ENCODE assay signal across 14 cellular contexts in the genomic region with DNA sequence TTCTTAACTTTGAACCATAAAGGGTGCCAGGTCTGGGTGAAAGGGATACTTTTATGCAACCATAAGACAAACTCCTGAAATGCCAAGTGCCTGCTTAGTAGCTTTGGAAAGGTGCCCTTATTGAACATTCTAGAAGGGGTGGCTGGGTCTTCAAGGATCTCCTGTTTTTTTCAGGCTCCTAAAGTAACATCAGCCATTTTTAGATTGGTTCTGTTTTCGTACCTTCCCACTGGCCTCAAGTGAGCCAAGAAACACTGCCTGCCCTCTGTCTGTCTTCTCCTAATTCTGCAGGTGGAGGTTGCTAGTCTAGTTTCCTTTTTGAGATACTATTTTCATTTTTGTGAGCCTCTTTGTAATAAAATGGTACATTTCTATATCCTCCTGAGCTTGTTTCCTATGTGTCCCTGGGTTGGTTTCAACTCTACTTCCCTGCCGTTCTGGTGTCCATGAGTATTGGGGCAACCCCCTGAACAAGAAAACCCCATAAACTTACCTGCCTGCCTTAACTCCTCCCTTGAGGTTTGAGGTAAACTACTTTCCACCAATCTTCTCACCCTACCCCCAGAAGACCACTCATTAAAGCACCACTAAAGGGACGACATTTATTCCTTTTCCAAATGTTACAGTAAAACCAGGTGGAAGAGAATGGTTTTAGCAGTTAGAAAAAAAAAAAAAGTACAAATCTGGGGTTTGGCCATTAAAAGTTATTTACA. TPM values are rescaled to one million over a fixed set of nuclear protein-coding genes. Genes with fewer than 3 reads are reported as not detected.
DNase-seq lines count a peak whose midpoint lies in the region; ATAC-seq and TF ChIP-seq lines count a peak whose summit lies in the region.
"Had no signal": no experiment of that assay in that cellular context is flagged by ENCODE, and none has a peak within 500 bp of the region (broad histone marks: within the 10 kb centered on the region; RNA-seq: fewer than 3 reads in every experiment).

No MANE protein-coding gene starts in this region.

- peaks cover 27% of the 10 kb centered on the region for H4K20me1 ChIP-seq in PC-3 (ENCODE audit: low read length)

- ATAC-seq in PC-3: no peak
- ATAC-seq in stimulated activated naive B cell treated with anti-CD40 and anti-IgM and Interleukin-4, amounts not matched to agents 10 μg/mL and 1 μg/mL and 100 μg/mL, for 72 hours (replicated peaks): no peak

- POLR2A ChIA-PET in PC-3 (lab: Charles Lee; ENCODE audit: unreplicated experiment): interaction anchor here (0.6 kb wide), 1 partner anchor 618 kb away, joined by 3 read pairs; no protein-coding TSS in a partner anchor

- peak overlapping the region; percentile 3 for H3K27ac Mint-ChIP-seq in activated CD4-positive, alpha-beta T cell treated with anti-CD3 and anti-CD28 coated beads, Interleukin-2, amount 10 ng/mL, durations not matched to agents 24 days and 14 days
- peak overlapping the region; percentile 86 for H3K27ac Mint-ChIP-seq in endothelial cell (ENCODE audit: unreplicated experiment)
- peak overlapping the region; percentile 88 for H3K27ac Mint-ChIP-seq in stimulated activated naive B cell treated with anti-CD40 and anti-IgM and Interleukin-4, amounts not matched to agents 10 μg/mL and 1 μg/mL and 100 μg/mL, for 72 hours

- no peaks in the 10 kb centered on the region for H3K27me3 ChIP-seq in PC-3 (ENCODE audit: low read length)

- peaks cover 3% of the 10 kb centered on the region for H3F3A ChIP-seq in PC-3 (ENCODE audit: low read length, unreplicated experiment)

- no peaks in the 10 kb centered on the region for H3K9me3 ChIP-seq in PC-3 (ENCODE audit: low read length)
- H3K9me3 ChIP-seq: neutrophil, thoracic aorta had no signal

- TF ChIP-seq CTCF in PC-3 (conservative IDR thresholded peaks at IDR 0.05; ENCODE audit: low read depth, low read length) (no peak), endothelial cell (IDR thresholded peaks at IDR 0.05; ENCODE audit: unreplicated experiment) (no peak)

- no peak overlapping the region for H3K27ac ChIP-seq in PC-3 (ENCODE audit: low read length)
- H3K27ac ChIP-seq: neutrophil, thoracic aorta had no signal

- TSS peak; percentile 47 for BruUV-seq in PC-3 (replicated peaks; lab: Mats Ljungman, UMichigan)

- peaks cover 37% of the 10 kb centered on the region for H3K4me1 Mint-ChIP-seq in activated CD4-positive, alpha-beta T cell treated with anti-CD3 and anti-CD28 coated beads, Interleukin-2, amount 10 ng/mL, durations not matched to agents 24 days and 14 days
- H3K4me1 Mint-ChIP-seq in endothelial cell (ENCODE audit: unreplicated experiment): peaks cover 34% of the 10 kb centered on the region
- H3K4me1 Mint-ChIP-seq in stimulated activated naive B cell treated with anti-CD40 and anti-IgM and Interleukin-4, amounts not matched to agents 10 μg/mL and 1 μg/mL and 100 μg/mL, for 72 hours: peaks cover 40 to 79% of the 10 kb centered on the region in 2 donors

- no peaks in the 10 kb centered on the region for H3K9me2 ChIP-seq in PC-3 (replicated peaks; ENCODE audit: low read length)

- no peaks in the 10 kb centered on the region for H3K27me3 Mint-ChIP-seq in activated CD4-positive, alpha-beta T cell treated with anti-CD3 and anti-CD28 coated beads, Interleukin-2, amount 10 ng/mL, durations not matched to agents 24 days and 14 days
- H3K27me3 Mint-ChIP-seq in endothelial cell (ENCODE audit: unreplicated experiment): peaks cover 23% of the 10 kb centered on the region
- no peaks in the 10 kb centered on the region for H3K27me3 Mint-ChIP-seq in stimulated activated naive B cell treated with anti-CD40 and anti-IgM and Interleukin-4, amounts not matched to agents 10 μg/mL and 1 μg/mL and 100 μg/mL, for 72 hours

- no peak overlapping the region for H2AFZ ChIP-seq in PC-3 (ENCODE audit: low read length)

- intact Hi-C loops in activated CD4-positive, alpha-beta T cell treated with anti-CD3 and anti-CD28 coated beads, Interleukin-2, amount 10 ng/mL, durations not matched to agents 24 days and 14 days (cut with micrococcal nuclease): no loop called here
- intact Hi-C loops in PC-3 (cut with micrococcal nuclease): loop anchor here (5.0 kb wide), 1 partner anchor 91 kb away; no protein-coding TSS in a partner anchor
- intact Hi-C loops in posterior vena cava (cut with DNase I): no loop called here

- H3K79me2 ChIP-seq in PC-3 (ENCODE audit: low read length): peaks cover 23% of the 10 kb centered on the region

- H3K36me3 ChIP-seq in PC-3 (ENCODE audit: low read depth, low read length): peaks cover 36% of the 10 kb centered on the region

- H3K9ac ChIP-seq in PC-3 (ENCODE audit: low read length): no peak overlapping the region

- H3K4me3 Mint-ChIP-seq in activated CD4-positive, alpha-beta T cell treated with anti-CD3 and anti-CD28 coated beads, Interleukin-2, amount 10 ng/mL, durations not matched to agents 24 days and 14 days: peak overlapping the region; percentile 59
- peak overlapping the region; percentile 98 for H3K4me3 Mint-ChIP-seq in endothelial cell (ENCODE audit: unreplicated experiment)
- peak overlapping the region; percentile 88 to 93 for H3K4me3 Mint-ChIP-seq in stimulated activated naive B cell treated with anti-CD40 and anti-IgM and Interleukin-4, amounts not matched to agents 10 μg/mL and 1 μg/mL and 100 μg/mL, for 72 hours
- H3K4me3 Mint-ChIP-seq: dendritic cell treated with granulocyte-macrophage colony-stimulating factor and Interleukin-4, amounts not matched to agents 40 ng/mL and 50 ng/mL, for 4 days had no signal

- CTCF ChIA-PET in PC-3 (lab: Charles Lee): interaction anchor here (0.5 to 0.8 kb wide), 2 partner anchors 12 to 39 kb away, joined by 3 to 5 read pairs; no protein-coding TSS in a partner anchor

- no peaks in the 10 kb centered on the region for H3K9me3 Mint-ChIP-seq in activated CD4-positive, alpha-beta T cell treated with anti-CD3 and anti-CD28 coated beads, Interleukin-2, amount 10 ng/mL, durations not matched to agents 24 days and 14 days
- no peaks in the 10 kb centered on the region for H3K9me3 Mint-ChIP-seq in endothelial cell (ENCODE audit: unreplicated experiment)
- H3K9me3 Mint-ChIP-seq in stimulated activated naive B cell treated with anti-CD40 and anti-IgM and Interleukin-4, amounts not matched to agents 10 μg/mL and 1 μg/mL and 100 μg/mL, for 72 hours: no peaks in the 10 kb centered on the region
- H3K9me3 Mint-ChIP-seq: dendritic cell treated with granulocyte-macrophage colony-stimulating factor and Interleukin-4, amounts not matched to agents 40 ng/mL and 50 ng/mL, for 4 days had no signal

- peak; percentile 56 for DNase-seq in activated CD4-positive, alpha-beta T cell treated with anti-CD3 and anti-CD28 coated beads, Interleukin-2, amount 10 ng/mL, durations not matched to agents 24 days and 14 days
- DNase-seq in activated CD4-positive, alpha-beta T cell treated with anti-CD3 and anti-CD28 coated beads for 4 hours: no peak
- DNase-seq in PC-3 (no peak), endothelial cell (ENCODE audit: low spot score) (no peak), posterior vena cava (ENCODE audit: low spot score) (no peak), NCI-H1048 (lab: John Stamatoyannopoulos, UW) (no peak)
- no peak for DNase-seq in stimulated activated naive B cell treated with anti-CD40 and anti-IgM and Interleukin-4, amounts not matched to agents 10 μg/mL and 1 μg/mL and 100 μg/mL, for 72 hours
- no peak for DNase-seq in stimulated activated CD8-positive, alpha-beta memory T cell treated with anti-CD3 and anti-CD28 coated beads, Interleukin-4, amount 100 ng/mL, for 48 hours
- DNase-seq: activated T-cell treated with anti-CD3 and anti-CD28 coated beads for 4 hours; NCI-H510A; stimulated activated CD4-positive, alpha-beta T cell treated with anti-CD3 and anti-CD28 coated beads, Interleukin-1b, Interleukin-23, amount 100 ng/mL, for 48 hours had no signal

- peaks cover 52% of the 10 kb centered on the region for H3K36me3 Mint-ChIP-seq in activated CD4-positive, alpha-beta T cell treated with anti-CD3 and anti-CD28 coated beads, Interleukin-2, amount 10 ng/mL, durations not matched to agents 24 days and 14 days (ENCODE audit: low read depth)
- peaks cover 47% of the 10 kb centered on the region for H3K36me3 Mint-ChIP-seq in endothelial cell (ENCODE audit: low read depth, unreplicated experiment)
- H3K36me3 Mint-ChIP-seq in stimulated activated naive B cell treated with anti-CD40 and anti-IgM and Interleukin-4, amounts not matched to agents 10 μg/mL and 1 μg/mL and 100 μg/mL, for 72 hours: peaks cover 35 to 57% of the 10 kb centered on the region in 2 donors

- peaks cover 52% of the 10 kb centered on the region for H3K4me1 ChIP-seq in PC-3 (ENCODE audit: insufficient read depth, low read length)

- peak overlapping the region; percentile 98 for H3K4me2 ChIP-seq in PC-3 (ENCODE audit: low read length)

- peak overlapping the region; percentile 86; the same call in 1 of the 2 replicates for H3K4me3 ChIP-seq in PC-3 (ENCODE audit: low read length)
- H3K4me3 ChIP-seq: thoracic aorta had no signal

RNA-seq across cellular contexts. Expression of a gene that starts 2.6 kb away (rescaled TPM):
- total RNA-seq in activated CD4-positive, alpha-beta T cell treated with anti-CD3 and anti-CD28 coated beads, Interleukin-2, amount 10 ng/mL, durations not matched to agents 24 days and 14 days: 34.8 and 36.6 TPM in 2 replicates
- total RNA-seq in PC-3 (2014; rRNA removed): 159 and 176 TPM in 2 replicates
- total RNA-seq in endothelial cell (ENCODE audit: unreplicated experiment): 730 TPM
- 10 to 100 TPM; 40.9 to 43.9 TPM for total RNA-seq in posterior vena cava

RNA-seq across cellular contexts. Expression of a gene that starts 28.9 kb away (rescaled TPM):
- total RNA-seq in activated CD4-positive, alpha-beta T cell treated with anti-CD3 and anti-CD28 coated beads, Interleukin-2, amount 10 ng/mL, durations not matched to agents 24 days and 14 days: 4.2 and 4.4 TPM in 2 replicates
- total RNA-seq in PC-3 (2014; rRNA removed) (3.0 and 3.7 TPM in 2 replicates), endothelial cell (ENCODE audit: unreplicated experiment) (8.5 TPM), posterior vena cava (1 to 10 TPM; 4.4 to 5.4 TPM)

RNA-seq across cellular contexts. Expression of a gene that starts 28.9 kb away (rescaled TPM):
- 1.0 and 2.3 TPM in 2 replicates for total RNA-seq in activated CD4-positive, alpha-beta T cell treated with anti-CD3 and anti-CD28 coated beads, Interleukin-2, amount 10 ng/mL, durations not matched to agents 24 days and 14 days
- total RNA-seq in PC-3 (2014; rRNA removed) (not detected in 2 replicates), endothelial cell (ENCODE audit: unreplicated experiment) (0.67 TPM), posterior vena cava (1 to 10 TPM; 2.6 to 3.9 TPM)

RNA-seq across cellular contexts. Expression of a gene that starts 41.5 kb away (rescaled TPM):
- 181 and 184 TPM in 2 replicates for total RNA-seq in activated CD4-positive, alpha-beta T cell treated with anti-CD3 and anti-CD28 coated beads, Interleukin-2, amount 10 ng/mL, durations not matched to agents 24 days and 14 days
- total RNA-seq in PC-3 (2014; rRNA removed): 182 and 184 TPM in 2 replicates
- total RNA-seq in endothelial cell (ENCODE audit: unreplicated experiment): 143 TPM
- 10 to 100 TPM; 36.6 to 40.8 TPM for total RNA-seq in posterior vena cava

Comparison
In these comparisons a context has a peak if more than half of its experiments do, and no peak if none do; other contexts are left out.
1. H3K27ac Mint-ChIP-seq: peak in every context shown above with its lines; median percentile 88 in stimulated activated naive B cell treated with anti-CD40 and anti-IgM and Interleukin-4, amounts not matched to agents 10 μg/mL and 1 μg/mL and 100 μg/mL, for 72 hours; 86 in endothelial cell; 3 in activated CD4-positive, alpha-beta T cell treated with anti-CD3 and anti-CD28 coated beads, Interleukin-2, amount 10 ng/mL, durations not matched to agents 24 days and 14 days.